23 cellular contexts compared by ENCODE assay signal in genomic region chr4:47374477-47374876, GRCh38.
A peak's percentile ranks its signal among the peaks of the same experiment; 100 is the strongest.
DNase-seq lines count a peak whose midpoint lies in the region; ATAC-seq, FAIRE-seq and TF ChIP-seq lines count a peak whose summit lies in the region.
"Had no signal": no experiment of that assay in that cellular context is flagged by ENCODE, and none has a peak within 500 bp of the region (broad histone marks: within the 10 kb centered on the region; RNA-seq: fewer than 3 reads in every experiment).

No MANE protein-coding gene starts in this region.

- peaks cover 11% of the 10 kb centered on the region; the same call in 1 of the 2 replicates for H3K9me3 ChIP-seq in AG04450 (ENCODE audit: control insufficient read depth, insufficient read depth, low read length)
- H3K9me3 ChIP-seq: A549, SJSA1 had no signal

- H3K27me3 ChIP-seq in AG04450 (ENCODE audit: control insufficient read depth, insufficient read depth, low read length) = no peaks in the 10 kb centered on the region
- no peaks in the 10 kb centered on the region for H3K27me3 ChIP-seq in kidney epithelial cell (ENCODE audit: control insufficient read depth, insufficient read depth, low read length)
- H3K27me3 ChIP-seq: cardiac muscle cell, heart right ventricle, SJSA1, spleen had no signal

- DNase-seq in AG04450 (ENCODE audit: low read depth, low spot score) (peak; percentile 32), HT1080 (ENCODE audit: low read depth) (peak; percentile 48), amniotic epithelial cell (ENCODE audit: low read depth) (peak; percentile 84), kidney epithelial cell (ENCODE audit: low read depth) (peak; percentile 35), COR-L47 (lab: John Stamatoyannopoulos, UW) (no peak), urothelium cell line (ENCODE audit: low spot score) (no peak), DMS153 (lab: John Stamatoyannopoulos, UW) (no peak)
- DNase-seq: activated CD4-positive, CD25-positive, alpha-beta regulatory T cell treated with anti-CD3 and anti-CD28 coated beads, Interleukin-2, amount 50 U/mL, for 72 hours; activated naive CD8-positive, alpha-beta T cell treated with anti-CD3 and anti-CD28 coated beads, Interleukin-2, amount 10 ng/mL, durations not matched to agents 7 days and 5 days; CD4-positive, alpha-beta memory T cell; DND-41; H7; heart right ventricle; KG1; NCI-H1417 treated with DMSO at 0.1 percent for 48 hours; NCI-H2171 treated with DMSO at 0.1 percent for 48 hours; NCI-H774; spleen had no signal

- POLR2A ChIA-PET in AG04450 (lab: Yijun Ruan, JAX) = no interaction called here

- no peak for ATAC-seq in HG03460 (IDR thresholded peaks at IDR 0.05; ENCODE audit: unreplicated experiment)
- ATAC-seq: A549; heart right ventricle; natural killer cell treated with Interleukin-12 subunit alpha and Interleukin-12 subunit beta and Interleukin-15 and Interleukin-18, amount 100 ng/mL, for 72 hours had no signal

- H3K27ac ChIP-seq in AG04450 (ENCODE audit: low read depth, low read length) = no peak overlapping the region
- H3K27ac ChIP-seq: A549, cardiac muscle cell, heart right ventricle, SJSA1, spleen had no signal

- no peaks in the 10 kb centered on the region for H3K36me3 ChIP-seq in kidney epithelial cell (ENCODE audit: control insufficient read depth, insufficient read depth, low read length)
- H3K36me3 ChIP-seq: cardiac muscle cell, heart right ventricle, SJSA1, spleen had no signal

- CTCF ChIA-PET in AG04450 (lab: Charles Lee) = interaction anchor here (1.0 to 1.8 kb wide), 4 partner anchors 9 to 252 kb away, joined by 4 to 11 read pairs (median 8); no protein-coding TSS in a partner anchor

- FAIRE-seq in urothelium cell line (lab: Jason Lieb, UNC) = no peak
- FAIRE-seq: A549 had no signal

- H3K4me3 ChIP-seq in AG04450 (ENCODE audit: low read depth, low read length) (no peak overlapping the region), kidney epithelial cell (ENCODE audit: low read depth, low read length) (no peak overlapping the region)
- H3K4me3 ChIP-seq: A549, cardiac muscle cell, heart right ventricle, SJSA1, spleen had no signal

- TF ChIP-seq CTCF in AG04450 (IDR thresholded peaks at IDR 0.05; ENCODE audit: low read depth, low read length) = no peak
- no peak for TF ChIP-seq CTCF in kidney epithelial cell (IDR thresholded peaks at IDR 0.05; ENCODE audit: insufficient read depth, low read length, poor library complexity, severe bottlenecking)

Comparison
In these comparisons a context has a peak if more than half of its experiments do, and no peak if none do; other contexts are left out.
1. DNase-seq: peak in AG04450 (single experiment), HT1080 (single experiment), amniotic epithelial cell (single experiment) and kidney epithelial cell (single experiment); none in COR-L47 (single experiment), urothelium cell line (single experiment) and DMS153 (single experiment).